16 cellular contexts compared by ENCODE assay signal in genomic region chr13:51479199-51479523, GRCh38. TPM values are rescaled to one million over a fixed set of nuclear protein-coding genes. Genes with fewer than 3 reads are reported as not detected.
DNase-seq lines count a peak whose midpoint lies in the region; ATAC-seq and TF ChIP-seq lines count a peak whose summit lies in the region.
"Had no signal": no experiment of that assay in that cellular context is flagged by ENCODE, and none has a peak within 500 bp of the region (broad histone marks: within the 10 kb centered on the region; RNA-seq: fewer than 3 reads in every experiment).

No MANE protein-coding gene starts in this region.

- H3K27ac Mint-ChIP-seq in stimulated activated effector memory CD8-positive, alpha-beta T cell treated with anti-CD3 and anti-CD28 coated beads, Interleukin-12 subunit alpha, Interleukin-12 subunit beta, amount 100 ng/mL, for 72 hours = no peak overlapping the region

- no peaks in the 10 kb centered on the region for H3K9me3 Mint-ChIP-seq in stimulated activated effector memory CD8-positive, alpha-beta T cell treated with anti-CD3 and anti-CD28 coated beads, Interleukin-12 subunit alpha, Interleukin-12 subunit beta, amount 100 ng/mL, for 72 hours

- TF ChIP-seq EP300 in SK-N-SH (IDR thresholded peaks at IDR 0.05; ENCODE audit: borderline replicate concordance in 1 of 2, low read depth in 1 of 2, low read length in 1 of 2) = peak in 1 of 2 experiments; percentile 55; a peak in 1 of 4 replicates

- no peak overlapping the region for H3K4me3 Mint-ChIP-seq in stimulated activated effector memory CD8-positive, alpha-beta T cell treated with anti-CD3 and anti-CD28 coated beads, Interleukin-12 subunit alpha, Interleukin-12 subunit beta, amount 100 ng/mL, for 72 hours

- no peaks in the 10 kb centered on the region for H3K36me3 Mint-ChIP-seq in stimulated activated effector memory CD8-positive, alpha-beta T cell treated with anti-CD3 and anti-CD28 coated beads, Interleukin-12 subunit alpha, Interleukin-12 subunit beta, amount 100 ng/mL, for 72 hours

- peaks cover 8% of the 10 kb centered on the region for H3F3A ChIP-seq in SK-N-SH (replicated peaks; ENCODE audit: insufficient read depth)

- H2AFZ ChIP-seq in SK-N-SH (ENCODE audit: low read depth) = peak overlapping the region; percentile 82; the same call in 1 of the 2 replicates

- TF ChIP-seq CTCF in SK-N-SH (IDR thresholded peaks at IDR 0.05) (no peak), dorsolateral prefrontal cortex (IDR thresholded peaks at IDR 0.05 in 54 of 56, conservative IDR thresholded peaks at IDR 0.05 in 2 of 56; ENCODE audit: low read depth in 1 of 56, partially characterized antibody in 56 of 56) (no peak)

- no peaks in the 10 kb centered on the region for H3K9me3 ChIP-seq in SK-N-SH
- H3K9me3 ChIP-seq: body of pancreas, neutrophil, upper lobe of left lung had no signal

- intact Hi-C loops in dorsolateral prefrontal cortex (cut with DNase I) = no loop called here

- peak; percentile 53 for ATAC-seq in stimulated activated effector memory CD8-positive, alpha-beta T cell treated with anti-CD3 and anti-CD28 coated beads, Interleukin-12 subunit alpha, Interleukin-12 subunit beta, amount 100 ng/mL, for 72 hours
- ATAC-seq in HG03378 (IDR thresholded peaks at IDR 0.05; ENCODE audit: unreplicated experiment) (no peak), GM21786 (IDR thresholded peaks at IDR 0.05; ENCODE audit: unreplicated experiment) (no peak)

- no peaks in the 10 kb centered on the region for H3K27me3 ChIP-seq in SK-N-SH (ENCODE audit: insufficient read depth)
- no peaks in the 10 kb centered on the region for H3K27me3 ChIP-seq in dorsolateral prefrontal cortex
- H3K27me3 ChIP-seq: body of pancreas, neutrophil, upper lobe of left lung had no signal

- peak overlapping the region in 1 of 2 experiments; percentile 53; a peak in 2 of 4 replicates for H3K27ac ChIP-seq in SK-N-SH (ENCODE audit: low read depth in 2 of 2, low read length in 1 of 2)
- no peak overlapping the region for H3K27ac ChIP-seq in dorsolateral prefrontal cortex
- H3K27ac ChIP-seq: neutrophil, SK-N-MC, upper lobe of left lung had no signal

- WGBS in SK-N-SH (ENCODE audit: low lambda C conversion rate) = 7% methylated on average over 2 of the region's 2 CpGs

- H3K4me1 ChIP-seq in SK-N-SH (ENCODE audit: control insufficient read depth in 1 of 2, insufficient read depth in 2 of 2, low read depth in 1 of 2, low read length in 1 of 2) = peaks cover 0 to 9% of the 10 kb centered on the region in 2 experiments; a peak in 1 of 4 replicates
- H3K4me1 ChIP-seq: upper lobe of left lung had no signal

- no peaks in the 10 kb centered on the region for H3K9me2 ChIP-seq in SK-N-SH

- H3K4me2 ChIP-seq in SK-N-SH = peak overlapping the region; percentile 31

- H3K4me3 ChIP-seq in SK-N-SH (ENCODE audit: low read depth in 2 of 2, low read length in 1 of 2) (no peak overlapping the region), dorsolateral prefrontal cortex (peak overlapping the region in 8 of 59 donors; percentile 3 to 37 (median 20))
- H3K4me3 ChIP-seq: body of pancreas, lung, SK-N-MC, upper lobe of left lung had no signal

- no peaks in the 10 kb centered on the region for H3K79me2 ChIP-seq in SK-N-SH (ENCODE audit: insufficient read depth)

- H3K36me3 ChIP-seq in SK-N-SH (replicated peaks in 1 of 2; ENCODE audit: control insufficient read depth in 1 of 2, insufficient read depth in 2 of 2, low read length in 1 of 2) = no peaks in the 10 kb centered on the region
- H3K36me3 ChIP-seq: neutrophil, upper lobe of left lung had no signal

- POLR2A ChIA-PET in SK-N-SH (lab: Yijun Ruan, JAX) = no interaction called here

- DNase-seq in SIG-M5 (lab: John Stamatoyannopoulos, UW) = peak; percentile 22
- DNase-seq in SIG-M5 treated with dmso at 0.1 percent for 504 hours (lab: John Stamatoyannopoulos, UW; ENCODE audit: unreplicated experiment) = no peak
- DNase-seq in SK-N-SH = no peak
- peak; percentile 44 for DNase-seq in fibroblast of peridontal ligament (ENCODE audit: extremely low read depth)
- DNase-seq in stimulated activated effector memory CD8-positive, alpha-beta T cell treated with anti-CD3 and anti-CD28 coated beads, Interleukin-12 subunit alpha, Interleukin-12 subunit beta, amount 100 ng/mL, for 72 hours (ENCODE audit: low spot score in 2 of 2) = no peak
- no peak for DNase-seq in dorsolateral prefrontal cortex
- DNase-seq: activated CD4-positive, CD25-positive, alpha-beta regulatory T cell treated with anti-CD3 and anti-CD28 coated beads, Interleukin-2, amount 50 U/mL, for 72 hours; NCI-H187; NCI-H774; upper lobe of left lung had no signal

- no peak for TF ChIP-seq RAD21 in SK-N-SH (IDR thresholded peaks at IDR 0.05; ENCODE audit: low read length)

- no peak overlapping the region for H3K9ac ChIP-seq in SK-N-SH

- CTCF ChIA-PET in SK-N-SH (lab: Yijun Ruan, JAX) = no interaction called here

- H3K4me1 Mint-ChIP-seq in stimulated activated effector memory CD8-positive, alpha-beta T cell treated with anti-CD3 and anti-CD28 coated beads, Interleukin-12 subunit alpha, Interleukin-12 subunit beta, amount 100 ng/mL, for 72 hours = no peaks in the 10 kb centered on the region

- H4K20me1 ChIP-seq in SK-N-SH (ENCODE audit: insufficient read depth) = no peaks in the 10 kb centered on the region

TF ChIP-seq in SK-N-SH, 30 proteins besides CTCF, POLR2A, EP300 and RAD21:
- TF ChIP-seq FOSL2 (IDR thresholded peaks at IDR 0.05; ENCODE audit: borderline replicate concordance, low read depth) = peak; percentile 90; the same call in 1 of the 2 replicates
- peak; percentile 37; the same call in 1 of the 2 replicates for TF ChIP-seq TCF12 (IDR thresholded peaks at IDR 0.05)
- peak; percentile 83 for TF ChIP-seq JUND (IDR thresholded peaks at IDR 0.05)
- TF ChIP-seq, protein P1, sequence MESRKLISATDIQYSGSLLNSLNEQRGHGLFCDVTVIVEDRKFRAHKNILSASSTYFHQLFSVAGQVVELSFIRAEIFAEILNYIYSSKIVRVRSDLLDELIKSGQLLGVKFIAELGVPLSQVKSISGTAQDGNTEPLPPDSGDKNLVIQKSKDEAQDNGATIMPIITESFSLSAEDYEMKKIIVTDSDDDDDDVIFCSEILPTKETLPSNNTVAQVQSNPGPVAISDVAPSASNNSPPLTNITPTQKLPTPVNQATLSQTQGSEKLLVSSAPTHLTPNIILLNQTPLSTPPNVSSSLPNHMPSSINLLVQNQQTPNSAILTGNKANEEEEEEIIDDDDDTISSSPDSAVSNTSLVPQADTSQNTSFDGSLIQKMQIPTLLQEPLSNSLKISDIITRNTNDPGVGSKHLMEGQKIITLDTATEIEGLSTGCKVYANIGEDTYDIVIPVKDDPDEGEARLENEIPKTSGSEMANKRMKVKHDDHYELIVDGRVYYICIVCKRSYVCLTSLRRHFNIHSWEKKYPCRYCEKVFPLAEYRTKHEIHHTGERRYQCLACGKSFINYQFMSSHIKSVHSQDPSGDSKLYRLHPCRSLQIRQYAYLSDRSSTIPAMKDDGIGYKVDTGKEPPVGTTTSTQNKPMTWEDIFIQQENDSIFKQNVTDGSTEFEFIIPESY (IDR thresholded peaks at IDR 0.05; ENCODE audit: borderline replicate concordance, low read depth) = no peak
- TF ChIP-seq MEF2A (IDR thresholded peaks at IDR 0.05; ENCODE audit: borderline replicate concordance, low read depth) = peak; percentile 90
- TF ChIP-seq, protein P2, sequence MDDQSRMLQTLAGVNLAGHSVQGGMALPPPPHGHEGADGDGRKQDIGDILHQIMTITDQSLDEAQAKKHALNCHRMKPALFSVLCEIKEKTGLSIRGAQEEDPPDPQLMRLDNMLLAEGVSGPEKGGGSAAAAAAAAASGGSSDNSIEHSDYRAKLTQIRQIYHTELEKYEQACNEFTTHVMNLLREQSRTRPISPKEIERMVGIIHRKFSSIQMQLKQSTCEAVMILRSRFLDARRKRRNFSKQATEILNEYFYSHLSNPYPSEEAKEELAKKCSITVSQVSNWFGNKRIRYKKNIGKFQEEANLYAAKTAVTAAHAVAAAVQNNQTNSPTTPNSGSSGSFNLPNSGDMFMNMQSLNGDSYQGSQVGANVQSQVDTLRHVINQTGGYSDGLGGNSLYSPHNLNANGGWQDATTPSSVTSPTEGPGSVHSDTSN (IDR thresholded peaks at IDR 0.05) = peak; percentile 64; the same call in 1 of the 2 replicates

RNA-seq across cellular contexts. Expression of gene INTS6, which starts 26.3 kb away (rescaled TPM):
- 7.7 and 9.1 TPM in 2 replicates for polyA plus RNA-seq in SK-N-SH (2012; rRNA removed)
- 9.6 and 10.1 TPM in 2 replicates for polyA plus RNA-seq in SK-N-SH (2012; cell fraction: cytosol; rRNA removed)
- 8.2 and 16.3 TPM in 2 replicates for polyA plus RNA-seq in SK-N-SH (2012; cell fraction: nucleus; rRNA removed)
- 10 to 100 TPM; 30.1 to 60.5 (median 42.9) TPM for total RNA-seq in dorsolateral prefrontal cortex

Comparison
In these comparisons a context has a peak if more than half of its experiments do, and no peak if none do; other contexts are left out.
1. DNase-seq: peak in SIG-M5 (single experiment) and fibroblast of peridontal ligament (single experiment); none in SIG-M5 treated with dmso at 0.1 percent for 504 hours (single experiment), SK-N-SH (single experiment), stimulated activated effector memory CD8-positive, alpha-beta T cell treated with anti-CD3 and anti-CD28 coated beads, Interleukin-12 subunit alpha, Interleukin-12 subunit beta, amount 100 ng/mL, for 72 hours (0 of 2) and dorsolateral prefrontal cortex (0 of 10).